In genomic region chr15:75656813-75657212, GRCh38 we compare ENCODE assay signal across 19 cellular contexts. TPM values are rescaled to one million over a fixed set of nuclear protein-coding genes. Genes with fewer than 3 reads are reported as not detected.
"Had no signal": no experiment of that assay in that cellular context is flagged by ENCODE, and none has a peak within 500 bp of the region (broad histone marks: within the 10 kb centered on the region; RNA-seq: fewer than 3 reads in every experiment).

No MANE protein-coding gene starts in this region.

- H3K4me2 ChIP-seq: hepatocyte, smooth muscle cell had no signal

- H2AFZ ChIP-seq: hepatocyte had no signal

- H3K36me3 ChIP-seq: colonic mucosa, neutrophil had no signal

- H3K4me3 ChIP-seq: colonic mucosa, hepatocyte, right atrium auricular region, smooth muscle cell, suprapubic skin, transverse colon had no signal

- FAIRE-seq: endothelial cell of umbilical vein, kidney had no signal

- ATAC-seq: left colon; stimulated activated naive CD8-positive, alpha-beta T cell treated with anti-CD3 and anti-CD28 coated beads, Interleukin-15, Interleukin-2, amounts not matched to agents 100 U/mL and 50 U/mL, for 24 hours had no signal

- H3K27me3 ChIP-seq: colonic mucosa, hepatocyte, right atrium auricular region, suprapubic skin, transverse colon had no signal

- H3K9me3 ChIP-seq: colonic mucosa, neutrophil, right atrium auricular region, suprapubic skin, transverse colon had no signal

- H3K27ac ChIP-seq: colonic mucosa, hepatocyte, neutrophil, right atrium auricular region, suprapubic skin, transverse colon had no signal

- DNase-seq: colonic mucosa; dermis blood vessel endothelial cell; foreskin melanocyte; head of caudate nucleus; kidney; left colon; mesendoderm; naive B cell; nephron progenitor cell; posterior cingulate gyrus; stimulated activated CD4-positive, alpha-beta T cell treated with anti-CD3 and anti-CD28 coated beads, Interleukin-2, amount 100 ng/mL, for 48 hours; stimulated activated naive CD8-positive, alpha-beta T cell treated with anti-CD3 and anti-CD28 coated beads, Interleukin-15, Interleukin-2, amounts not matched to agents 100 U/mL and 50 U/mL, for 24 hours; transverse colon had no signal

RNA-seq across cellular contexts. Expression of gene CSPG4, which starts 55.8 kb away (rescaled TPM):
- total RNA-seq: endothelial cell of umbilical vein had no signal
- polyA plus RNA-seq: endothelial cell of umbilical vein had no signal
